ENCODE assay signal across 1 cellular context in the genomic region with DNA sequence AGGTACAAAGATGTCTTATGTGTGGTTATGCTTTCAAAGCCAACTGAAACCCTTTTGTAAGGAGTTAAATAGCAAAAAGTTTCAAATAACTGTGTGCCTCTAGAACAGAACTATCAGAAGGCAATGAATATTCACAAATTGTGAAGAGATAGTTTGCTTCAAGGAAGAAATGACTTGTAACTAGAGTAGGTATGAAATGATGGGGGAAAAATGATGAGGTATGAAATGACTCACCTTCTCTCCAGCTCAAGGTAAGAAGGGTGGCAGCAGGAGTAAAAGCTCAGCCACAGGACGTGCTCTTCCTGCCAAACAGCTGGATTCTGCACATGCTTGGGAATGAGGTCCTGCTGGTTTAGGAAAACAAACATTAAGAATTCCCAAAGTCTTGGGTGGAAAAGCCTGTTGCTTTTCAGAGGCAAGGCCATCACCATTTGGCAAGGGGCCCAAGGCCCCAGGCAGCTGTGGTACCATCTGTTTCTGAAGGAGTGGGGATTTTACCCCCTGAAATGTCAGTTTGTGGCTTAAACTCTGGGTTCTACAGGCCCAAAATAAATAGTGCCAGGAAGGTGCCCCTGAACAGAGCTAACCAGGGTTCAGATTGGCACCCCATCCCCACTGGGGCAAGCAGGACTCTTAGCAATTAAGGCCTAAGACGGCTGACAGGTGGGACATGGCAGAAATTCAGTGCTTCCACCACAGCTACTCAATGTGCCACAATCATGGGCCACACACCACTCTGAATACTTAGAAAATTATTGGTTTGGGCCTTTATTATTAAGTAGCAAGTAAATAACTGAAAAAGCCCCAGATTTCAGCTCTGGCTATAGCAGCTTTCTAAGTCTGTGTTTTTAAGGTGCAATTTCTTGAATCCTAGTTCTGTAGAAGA.
TF ChIP-seq lines count a peak whose summit lies in the region.

No MANE protein-coding gene starts in this region.

TF ChIP-seq in HepG2, 621 proteins besides CTCF, POLR2A, EP300 and RAD21 (continued from another document):
- TF ChIP-seq ATM (IDR thresholded peaks at IDR 0.05; ENCODE audit: borderline replicate concordance) (no peak), SIX1 (CRISPR knock-in tag; IDR thresholded peaks at IDR 0.05; ENCODE audit: borderline replicate concordance) (no peak), MEF2D (CRISPR knock-in tag; IDR thresholded peaks at IDR 0.05) (0 out of 2 replicates have a peak, but pooled peaks have one; percentile 41), ZNF296 (CRISPR knock-in tag; conservative IDR thresholded peaks at IDR 0.05) (no peak), NR2F1 (CRISPR knock-in tag; IDR thresholded peaks at IDR 0.05) (peak in 1 of 2 experiments; percentile 18; a peak in 1 of 4 replicates), ZNF780A (CRISPR knock-in tag; IDR thresholded peaks at IDR 0.05) (no peak), MTA1 (CRISPR knock-in tag; IDR thresholded peaks at IDR 0.05; ENCODE audit: borderline replicate concordance) (no peak), POLR2G (IDR thresholded peaks at IDR 0.05; ENCODE audit: low read depth, low read length) (peak; percentile 63; the same call in 1 of the 2 replicates)
- TF ChIP-seq, protein P1, sequence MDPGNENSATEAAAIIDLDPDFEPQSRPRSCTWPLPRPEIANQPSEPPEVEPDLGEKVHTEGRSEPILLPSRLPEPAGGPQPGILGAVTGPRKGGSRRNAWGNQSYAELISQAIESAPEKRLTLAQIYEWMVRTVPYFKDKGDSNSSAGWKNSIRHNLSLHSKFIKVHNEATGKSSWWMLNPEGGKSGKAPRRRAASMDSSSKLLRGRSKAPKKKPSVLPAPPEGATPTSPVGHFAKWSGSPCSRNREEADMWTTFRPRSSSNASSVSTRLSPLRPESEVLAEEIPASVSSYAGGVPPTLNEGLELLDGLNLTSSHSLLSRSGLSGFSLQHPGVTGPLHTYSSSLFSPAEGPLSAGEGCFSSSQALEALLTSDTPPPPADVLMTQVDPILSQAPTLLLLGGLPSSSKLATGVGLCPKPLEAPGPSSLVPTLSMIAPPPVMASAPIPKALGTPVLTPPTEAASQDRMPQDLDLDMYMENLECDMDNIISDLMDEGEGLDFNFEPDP (CRISPR knock-in tag; conservative IDR thresholded peaks at IDR 0.05): 0 out of 2 replicates have a peak, but pooled peaks have one; percentile 72
- TF ChIP-seq, protein P2, sequence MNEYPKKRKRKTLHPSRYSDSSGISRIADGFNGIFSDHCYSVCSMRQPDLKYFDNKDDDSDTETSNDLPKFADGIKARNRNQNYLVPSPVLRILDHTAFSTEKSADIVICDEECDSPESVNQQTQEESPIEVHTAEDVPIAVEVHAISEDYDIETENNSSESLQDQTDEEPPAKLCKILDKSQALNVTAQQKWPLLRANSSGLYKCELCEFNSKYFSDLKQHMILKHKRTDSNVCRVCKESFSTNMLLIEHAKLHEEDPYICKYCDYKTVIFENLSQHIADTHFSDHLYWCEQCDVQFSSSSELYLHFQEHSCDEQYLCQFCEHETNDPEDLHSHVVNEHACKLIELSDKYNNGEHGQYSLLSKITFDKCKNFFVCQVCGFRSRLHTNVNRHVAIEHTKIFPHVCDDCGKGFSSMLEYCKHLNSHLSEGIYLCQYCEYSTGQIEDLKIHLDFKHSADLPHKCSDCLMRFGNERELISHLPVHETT (CRISPR knock-in tag; conservative IDR thresholded peaks at IDR 0.05): no peak
- TF ChIP-seq, protein P3, sequence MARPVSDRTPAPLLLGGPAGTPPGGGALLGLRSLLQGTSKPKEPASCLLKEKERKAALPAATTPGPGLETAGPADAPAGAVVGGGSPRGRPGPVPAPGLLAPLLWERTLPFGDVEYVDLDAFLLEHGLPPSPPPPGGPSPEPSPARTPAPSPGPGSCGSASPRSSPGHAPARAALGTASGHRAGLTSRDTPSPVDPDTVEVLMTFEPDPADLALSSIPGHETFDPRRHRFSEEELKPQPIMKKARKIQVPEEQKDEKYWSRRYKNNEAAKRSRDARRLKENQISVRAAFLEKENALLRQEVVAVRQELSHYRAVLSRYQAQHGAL (CRISPR knock-in tag; IDR thresholded peaks at IDR 0.05; ENCODE audit: not compliant biosample characterization): peak; percentile 50
- TF ChIP-seq, protein P4, sequence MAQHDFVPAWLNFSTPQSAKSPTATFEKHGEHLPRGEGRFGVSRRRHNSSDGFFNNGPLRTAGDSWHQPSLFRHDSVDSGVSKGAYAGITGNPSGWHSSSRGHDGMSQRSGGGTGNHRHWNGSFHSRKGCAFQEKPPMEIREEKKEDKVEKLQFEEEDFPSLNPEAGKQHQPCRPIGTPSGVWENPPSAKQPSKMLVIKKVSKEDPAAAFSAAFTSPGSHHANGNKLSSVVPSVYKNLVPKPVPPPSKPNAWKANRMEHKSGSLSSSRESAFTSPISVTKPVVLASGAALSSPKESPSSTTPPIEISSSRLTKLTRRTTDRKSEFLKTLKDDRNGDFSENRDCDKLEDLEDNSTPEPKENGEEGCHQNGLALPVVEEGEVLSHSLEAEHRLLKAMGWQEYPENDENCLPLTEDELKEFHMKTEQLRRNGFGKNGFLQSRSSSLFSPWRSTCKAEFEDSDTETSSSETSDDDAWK (CRISPR knock-in tag; IDR thresholded peaks at IDR 0.05): no peak
- TF ChIP-seq, protein P5, sequence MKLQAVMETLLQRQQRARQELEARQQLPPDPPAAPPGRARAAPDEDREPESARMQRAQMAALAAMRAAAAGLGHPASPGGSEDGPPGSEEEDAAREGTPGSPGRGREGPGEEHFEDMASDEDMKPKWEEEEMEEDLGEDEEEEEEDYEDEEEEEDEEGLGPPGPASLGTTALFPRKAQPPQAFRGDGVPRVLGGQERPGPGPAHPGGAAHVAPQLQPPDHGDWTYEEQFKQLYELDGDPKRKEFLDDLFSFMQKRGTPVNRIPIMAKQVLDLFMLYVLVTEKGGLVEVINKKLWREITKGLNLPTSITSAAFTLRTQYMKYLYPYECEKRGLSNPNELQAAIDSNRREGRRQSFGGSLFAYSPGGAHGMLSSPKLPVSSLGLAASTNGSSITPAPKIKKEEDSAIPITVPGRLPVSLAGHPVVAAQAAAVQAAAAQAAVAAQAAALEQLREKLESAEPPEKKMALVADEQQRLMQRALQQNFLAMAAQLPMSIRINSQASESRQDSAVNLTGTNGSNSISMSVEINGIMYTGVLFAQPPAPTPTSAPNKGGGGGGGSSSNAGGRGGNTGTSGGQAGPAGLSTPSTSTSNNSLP (IDR thresholded peaks at IDR 0.05; ENCODE audit: low read depth, low read length): no peak
